In genomic region chr2:10504370-10504993, GRCh38 we compare ENCODE assay signal across 20 cellular contexts.
"Had no signal": no experiment of that assay in that cellular context is flagged by ENCODE, and none has a peak within 500 bp of the region (broad histone marks: within the 10 kb centered on the region; RNA-seq: fewer than 3 reads in every experiment).

No MANE protein-coding gene starts in this region.

- H3K27me3 Mint-ChIP-seq: activated naive CD8-positive, alpha-beta T cell treated with anti-CD3 and anti-CD28 coated beads for 36 hours had no signal

- DNase-seq: activated CD4-positive, alpha-beta T cell treated with anti-CD3 and anti-CD28 coated beads, Interleukin-2, amount 10 ng/mL, durations not matched to agents 7 days and 5 days; activated CD4-positive, CD25-positive, alpha-beta regulatory T cell treated with anti-CD3 and anti-CD28 coated beads, Interleukin-2, amount 50 U/mL, for 72 hours; activated naive CD4-positive, alpha-beta T cell treated with Interleukin-2 at 50 U/mL for 16 hours; activated naive CD8-positive, alpha-beta T cell treated with anti-CD3 and anti-CD28 coated beads for 36 hours; cerebellar nuclear complex; effector CD8-positive, alpha-beta T cell; erythroblast; foreskin fibroblast; stimulated activated CD4-positive, alpha-beta T cell treated with anti-CD3 and anti-CD28 coated beads, Interleukin-4, amount 100 ng/mL, for 24 hours; stimulated activated naive CD8-positive, alpha-beta T cell treated with anti-CD3 and anti-CD28 coated beads, Interleukin-15, Interleukin-2, amounts not matched to agents 100 U/mL and 50 U/mL, for 24 hours; substantia nigra; thyroid gland; upper lobe of right lung; WERI-Rb-1 had no signal

- H3K4me3 Mint-ChIP-seq: activated CD4-positive, alpha-beta T cell treated with anti-CD3 and anti-CD28 coated beads, Interleukin-2, amount 10 ng/mL, durations not matched to agents 7 days and 5 days; activated naive CD8-positive, alpha-beta T cell treated with anti-CD3 and anti-CD28 coated beads for 36 hours; activated T-helper 17 cell treated with anti-CD3 and anti-CD28 coated beads, Interleukin-2, amount 50 U/mL, for 72 hours; naive thymus-derived CD4-positive, alpha-beta T cell; neural crest cell; T-cell had no signal

- H3K36me3 Mint-ChIP-seq: activated naive CD8-positive, alpha-beta T cell treated with anti-CD3 and anti-CD28 coated beads for 36 hours; naive thymus-derived CD4-positive, alpha-beta T cell; T-cell had no signal

- H3K9me3 Mint-ChIP-seq: activated CD4-positive, alpha-beta T cell treated with anti-CD3 and anti-CD28 coated beads, Interleukin-2, amount 10 ng/mL, durations not matched to agents 7 days and 5 days; activated naive CD8-positive, alpha-beta T cell treated with anti-CD3 and anti-CD28 coated beads for 36 hours; activated T-helper 17 cell treated with anti-CD3 and anti-CD28 coated beads, Interleukin-2, amount 50 U/mL, for 72 hours; naive thymus-derived CD4-positive, alpha-beta T cell; neural crest cell; T-cell had no signal

- H3K27ac Mint-ChIP-seq: activated CD4-positive, alpha-beta T cell treated with anti-CD3 and anti-CD28 coated beads, Interleukin-2, amount 10 ng/mL, durations not matched to agents 7 days and 5 days; activated naive CD8-positive, alpha-beta T cell treated with anti-CD3 and anti-CD28 coated beads for 36 hours; activated T-helper 17 cell treated with anti-CD3 and anti-CD28 coated beads, Interleukin-2, amount 50 U/mL, for 72 hours; naive thymus-derived CD4-positive, alpha-beta T cell; progenitor cell of endocrine pancreas; T-cell had no signal

- ATAC-seq: activated T-helper 17 cell treated with anti-CD3 and anti-CD28 coated beads, Interleukin-2, amount 50 U/mL, for 72 hours; left lobe of liver; naive thymus-derived CD4-positive, alpha-beta T cell; stimulated activated naive CD8-positive, alpha-beta T cell treated with anti-CD3 and anti-CD28 coated beads, Interleukin-15, Interleukin-2, amounts not matched to agents 100 U/mL and 50 U/mL, for 24 hours; T-cell; upper lobe of right lung had no signal

- H3K4me1 Mint-ChIP-seq: activated CD4-positive, alpha-beta T cell treated with anti-CD3 and anti-CD28 coated beads, Interleukin-2, amount 10 ng/mL, durations not matched to agents 7 days and 5 days; activated naive CD8-positive, alpha-beta T cell treated with anti-CD3 and anti-CD28 coated beads for 36 hours; T-cell had no signal
